In genomic region chr11:70111269-70112016, GRCh38 we compare ENCODE assay signal across 8 cellular contexts. TPM values are rescaled to one million over a fixed set of nuclear protein-coding genes. Genes with fewer than 3 reads are reported as not detected.
DNase-seq lines count a peak whose midpoint lies in the region; ATAC-seq and TF ChIP-seq lines count a peak whose summit lies in the region.

No MANE protein-coding gene starts in this region.

- H3K9me3 ChIP-seq in Panc1 (ENCODE audit: control insufficient read depth, insufficient read depth, low read depth, low read length) (no peaks in the 10 kb centered on the region), cardiac muscle cell (ENCODE audit: low read depth) (no peaks in the 10 kb centered on the region), subcutaneous abdominal adipose tissue (ENCODE audit: control insufficient read depth in 5 of 5, low read length in 5 of 5) (no peaks in the 10 kb centered on the region)

- in situ Hi-C loops in Panc1 (cut with HindIII; ENCODE audit: low pct_unique_long_range_greater_than_20kb, low sequenced_read_pairs) = no loop called here

- no peak overlapping the region for H3K9ac ChIP-seq in subcutaneous abdominal adipose tissue (ENCODE audit: low read length in 5 of 5)

- peak; percentile 33 for DNase-seq in NCI-H146 (lab: John Stamatoyannopoulos, UW)
- no peak for DNase-seq in NCI-H146 treated with DMSO at 0.1 percent for 48 hours (lab: John Stamatoyannopoulos, UW; ENCODE audit: unreplicated experiment)
- DNase-seq in Panc1 (ENCODE audit: low read depth, low spot score) = no peak
- peak; percentile 39 to 67 for DNase-seq in cardiac muscle cell (ENCODE audit: low read depth in 1 of 2, low spot score in 1 of 2)
- no peak for DNase-seq in NCI-H510A treated with DMSO at 0.1 percent for 48 hours (lab: John Stamatoyannopoulos, UW)

- H3K27ac ChIP-seq in Panc1 (ENCODE audit: low read length) = no peak overlapping the region
- peak overlapping the region; percentile 76 for H3K27ac ChIP-seq in cardiac muscle cell
- peak overlapping the region; percentile 23 for H3K27ac ChIP-seq in subcutaneous abdominal adipose tissue (ENCODE audit: low read depth, low read length)

- CTCF ChIA-PET in Panc1 (lab: Charles Lee) = no interaction called here

- H3K27me3 ChIP-seq in Panc1 (ENCODE audit: control insufficient read depth, insufficient read depth, low read length) (no peaks in the 10 kb centered on the region), cardiac muscle cell (no peaks in the 10 kb centered on the region), subcutaneous abdominal adipose tissue (ENCODE audit: control insufficient read depth in 5 of 5, insufficient read depth in 4 of 5, low read length in 5 of 5) (peaks cover 6 to 21% (median 12%) of the 10 kb centered on the region in 5 donors)

- no TSS peak for BruUV-seq in Panc1 (replicated peaks; lab: Mats Ljungman, UMichigan)

- ATAC-seq in Panc1 (peak; percentile 54), HG02852 (IDR thresholded peaks at IDR 0.05; ENCODE audit: unreplicated experiment) (no peak), HG02840 (IDR thresholded peaks at IDR 0.05; ENCODE audit: low FRiP score, unreplicated experiment) (no peak)

- H3K36me3 ChIP-seq in Panc1 (ENCODE audit: control insufficient read depth, insufficient read depth, low read length) (no peaks in the 10 kb centered on the region), cardiac muscle cell (no peaks in the 10 kb centered on the region), subcutaneous abdominal adipose tissue (ENCODE audit: control insufficient read depth in 5 of 5, insufficient read depth in 5 of 5, low read length in 5 of 5) (no peaks in the 10 kb centered on the region)

- H3K4me1 ChIP-seq in Panc1 (ENCODE audit: control insufficient read depth, insufficient read depth, low read length) = peaks cover 9% of the 10 kb centered on the region; the same call in 1 of the 2 replicates
- peaks cover 11% of the 10 kb centered on the region for H3K4me1 ChIP-seq in cardiac muscle cell (ENCODE audit: low read depth)
- H3K4me1 ChIP-seq in subcutaneous abdominal adipose tissue (ENCODE audit: control insufficient read depth in 5 of 5, insufficient read depth in 5 of 5, low read length in 5 of 5) = peaks cover 0 to 26% (median 5%) of the 10 kb centered on the region in 5 donors

- TF ChIP-seq CTCF in Panc1 (IDR thresholded peaks at IDR 0.05) = no peak
- no peak for TF ChIP-seq CTCF in cardiac muscle cell (IDR thresholded peaks at IDR 0.05; ENCODE audit: low read depth, low read length)

- intact Hi-C loops in Panc1 (cut with micrococcal nuclease; ENCODE audit: unreplicated experiment) = no loop called here

- H3K4me3 ChIP-seq in Panc1 (ENCODE audit: low read depth in 2 of 2, low read length in 2 of 2) (no peak overlapping the region), cardiac muscle cell (no peak overlapping the region), subcutaneous abdominal adipose tissue (ENCODE audit: low read depth in 1 of 5, low read length in 5 of 5) (no peak overlapping the region)

- POLR2A ChIA-PET in Panc1 (lab: Charles Lee) = interaction anchor here (0.7 kb wide), 1 partner anchor 28 kb away, joined by 3 read pairs; no protein-coding TSS in a partner anchor

RNA-seq across cellular contexts. Expression of gene ANO1, which starts 33.3 kb away (rescaled TPM):
- 2.3 TPM for total RNA-seq in Panc1 (2021; ENCODE audit: unreplicated experiment)
- polyA plus RNA-seq in Panc1 (2012; ENCODE audit: insufficient read length) = 1.6 TPM
- total RNA-seq in cardiac muscle cell = 0.86 and 1.2 TPM in 2 replicates
- 0.09 TPM in 1 of 2 replicates, not detected in the other for polyA plus RNA-seq in cardiac muscle cell

Comparison
In these comparisons a context has a peak if more than half of its experiments do, and no peak if none do; other contexts are left out.
1. DNase-seq: peak in NCI-H146 (single experiment) and cardiac muscle cell (2 of 2); none in NCI-H146 treated with DMSO at 0.1 percent for 48 hours (single experiment), Panc1 (single experiment) and NCI-H510A treated with DMSO at 0.1 percent for 48 hours (single experiment).